ENCODE assay signal across 32 cellular contexts in genomic region chr20:36499211-36499610, GRCh38. TPM values are rescaled to one million over a fixed set of nuclear protein-coding genes. Genes with fewer than 3 reads are reported as not detected.
A peak's percentile ranks its signal among the peaks of the same experiment; 100 is the strongest.
DNase-seq lines count a peak whose midpoint lies in the region; ATAC-seq, FAIRE-seq and TF ChIP-seq lines count a peak whose summit lies in the region.
"Had no signal": no experiment of that assay in that cellular context is flagged by ENCODE, and none has a peak within 500 bp of the region (broad histone marks: within the 10 kb centered on the region; RNA-seq: fewer than 3 reads in every experiment).

No MANE protein-coding gene starts in this region.

- WGBS in SK-N-SH (ENCODE audit: low lambda C conversion rate), result 97% methylated on average over 26 of the region's 26 CpGs
- 94 to 95% methylated on average over 26 of the region's 26 CpGs for WGBS in sigmoid colon, 2 donors
- WGBS in body of pancreas, 2 donors, result 90 to 92% methylated on average over 23 to 25 of the region's 26 CpGs

- peak overlapping the region; percentile 82 for H3K27ac Mint-ChIP-seq in chondrocyte (ENCODE audit: unreplicated experiment)
- H3K27ac Mint-ChIP-seq: activated CD8-positive, alpha-beta T cell treated with anti-CD3 and anti-CD28 coated beads for 36 hours; activated T-helper 2 cell treated with anti-CD3 and anti-CD28 coated beads, Interferon-gamma antibody, Interleukin-2, Interleukin-4, amounts not matched to agents 10 μg/mL and 5 μg/mL and 100 μg/mL, durations not matched to agents 14 hours and 24 hours and 36 hours; endodermal cell; T-helper 2 cell treated with Interferon-gamma antibody and Interleukin-4, amounts not matched to agents 5 μg/mL and 100 μg/mL, for 36 hours had no signal

- TF ChIP-seq POLR2A in sigmoid colon (IDR thresholded peaks at IDR 0.05) (no peak), body of pancreas (IDR thresholded peaks at IDR 0.05) (no peak)

- H3K27me3 Mint-ChIP-seq in chondrocyte (ENCODE audit: low read depth), result no peaks in the 10 kb centered on the region
- H3K27me3 Mint-ChIP-seq: activated CD8-positive, alpha-beta T cell treated with anti-CD3 and anti-CD28 coated beads for 36 hours; central memory CD8-positive, alpha-beta T cell; natural killer cell treated with Interleukin-12 subunit alpha and Interleukin-12 subunit beta and Interleukin-15 and Interleukin-18, amount 100 ng/mL, for 72 hours had no signal

- H3K4me1 ChIP-seq in SK-N-SH (ENCODE audit: control insufficient read depth in 1 of 2, insufficient read depth in 2 of 2, low read depth in 1 of 2, low read length in 1 of 2), result peaks cover 3 to 27% of the 10 kb centered on the region in 2 experiments; a peak in 3 of 4 replicates
- H3K4me1 ChIP-seq in sigmoid colon, result peaks cover 0 to 28% (median 10%) of the 10 kb centered on the region in 4 donors
- H3K4me1 ChIP-seq in body of pancreas, result peaks cover 14% of the 10 kb centered on the region

- CTCF ChIA-PET in SK-N-SH (lab: Yijun Ruan, JAX), result no interaction called here

- no peak overlapping the region for H3K4me3 Mint-ChIP-seq in chondrocyte (ENCODE audit: unreplicated experiment)
- H3K4me3 Mint-ChIP-seq: activated CD8-positive, alpha-beta T cell treated with anti-CD3 and anti-CD28 coated beads for 36 hours; central memory CD8-positive, alpha-beta T cell; endodermal cell; H9; natural killer cell treated with Interleukin-12 subunit alpha and Interleukin-12 subunit beta and Interleukin-15 and Interleukin-18, amount 100 ng/mL, for 72 hours; T-helper 2 cell treated with Interferon-gamma antibody and Interleukin-4, amounts not matched to agents 5 μg/mL and 100 μg/mL, for 36 hours had no signal

- no peak overlapping the region for H3K4me3 ChIP-seq in SK-N-SH (ENCODE audit: low read depth in 2 of 2, low read length in 1 of 2)
- no peak overlapping the region for H3K4me3 ChIP-seq in sigmoid colon
- no peak overlapping the region for H3K4me3 ChIP-seq in body of pancreas
- H3K4me3 ChIP-seq: lower lobe of right lung, pancreas, spleen, upper lobe of left lung had no signal

- peak overlapping the region; percentile 67; the same call in 1 of the 2 replicates for H3K4me2 ChIP-seq in SK-N-SH

- H3F3A ChIP-seq in SK-N-SH (replicated peaks; ENCODE audit: insufficient read depth), result peaks cover 21% of the 10 kb centered on the region

- no peaks in the 10 kb centered on the region for H3K9me3 Mint-ChIP-seq in chondrocyte (ENCODE audit: low read depth)
- H3K9me3 Mint-ChIP-seq: activated CD8-positive, alpha-beta T cell treated with anti-CD3 and anti-CD28 coated beads for 36 hours; activated naive CD4-positive, alpha-beta T cell treated with anti-CD3 and anti-CD28 coated beads, Interleukin-2, amount 50 U/mL, for 72 hours; activated T-helper 2 cell treated with anti-CD3 and anti-CD28 coated beads, Interferon-gamma antibody, Interleukin-2, Interleukin-4, amounts not matched to agents 10 μg/mL and 5 μg/mL and 100 μg/mL, durations not matched to agents 14 hours and 24 hours and 36 hours; central memory CD8-positive, alpha-beta T cell; endodermal cell; H9; natural killer cell treated with Interleukin-12 subunit alpha and Interleukin-12 subunit beta and Interleukin-15 and Interleukin-18, amount 100 ng/mL, for 72 hours; T-helper 2 cell treated with Interferon-gamma antibody and Interleukin-4, amounts not matched to agents 5 μg/mL and 100 μg/mL, for 36 hours had no signal

- peak; percentile 66 for FAIRE-seq in HTR-8/SVneo (lab: Jason Lieb, UNC)
- FAIRE-seq: pancreas had no signal

- POLR2A ChIA-PET in SK-N-SH (lab: Yijun Ruan, JAX), result no interaction called here

- no peak for TF ChIP-seq RAD21 in SK-N-SH (IDR thresholded peaks at IDR 0.05; ENCODE audit: low read length)

- H3K27me3 ChIP-seq in SK-N-SH (ENCODE audit: insufficient read depth), result no peaks in the 10 kb centered on the region
- H3K27me3 ChIP-seq in sigmoid colon, result no peaks in the 10 kb centered on the region
- no peaks in the 10 kb centered on the region for H3K27me3 ChIP-seq in body of pancreas
- H3K27me3 ChIP-seq: pancreas, spleen, upper lobe of left lung had no signal

- H3K9ac ChIP-seq in SK-N-SH, result no peak overlapping the region

- H3K27ac ChIP-seq in SK-N-SH (ENCODE audit: low read depth in 2 of 2, low read length in 1 of 2) (peak overlapping the region in 1 of 2 experiments; percentile 74; a peak in 2 of 4 replicates), sigmoid colon (no peak overlapping the region), body of pancreas (no peak overlapping the region)
- H3K27ac ChIP-seq: 22Rv1, lower lobe of right lung, spleen had no signal

- H3K9me3 ChIP-seq in SK-N-SH, result no peaks in the 10 kb centered on the region
- no peaks in the 10 kb centered on the region for H3K9me3 ChIP-seq in sigmoid colon
- H3K9me3 ChIP-seq in body of pancreas, result no peaks in the 10 kb centered on the region
- H3K9me3 ChIP-seq: lower lobe of right lung, pancreas, spleen, upper lobe of left lung had no signal

- H4K20me1 ChIP-seq in SK-N-SH (ENCODE audit: insufficient read depth), result peaks cover 42% of the 10 kb centered on the region

- no peak overlapping the region for H2AFZ ChIP-seq in SK-N-SH (ENCODE audit: low read depth)

- H3K36me3 Mint-ChIP-seq in chondrocyte (ENCODE audit: low read depth), result peaks cover 38% of the 10 kb centered on the region

- no peak for ATAC-seq in SK-N-SH treated with all-trans-retinoic acid at 6 μM for 48 hours
- ATAC-seq in body of pancreas, result no peak
- no peak for ATAC-seq in HG02870 (IDR thresholded peaks at IDR 0.05; ENCODE audit: unreplicated experiment)
- ATAC-seq: activated CD8-positive, alpha-beta T cell treated with anti-CD3 and anti-CD28 coated beads for 36 hours; activated naive CD4-positive, alpha-beta T cell treated with anti-CD3 and anti-CD28 coated beads, Interleukin-2, amount 50 U/mL, for 72 hours; esophagus mucosa; pancreas; PC-3 had no signal

- H3K9me2 ChIP-seq in SK-N-SH, result no peaks in the 10 kb centered on the region

- DNase-seq in SK-N-SH (no peak), HTR-8/SVneo (ENCODE audit: insufficient read length, low spot score) (no peak), chondrocyte (ENCODE audit: low spot score) (no peak), sigmoid colon (peak; percentile 56), body of pancreas (no peak), NCI-H1105 (lab: John Stamatoyannopoulos, UW) (no peak)
- DNase-seq: activated CD4-positive, alpha-beta T cell treated with anti-CD3 and anti-CD28 coated beads for 1 hour; activated CD8-positive, alpha-beta memory T cell treated with anti-CD3 and anti-CD28 coated beads, Interleukin-2, amount 50 U/mL, for 48 hours; activated CD8-positive, alpha-beta T cell treated with anti-CD3 and anti-CD28 coated beads for 36 hours; C1 segment of cervical spinal cord; endodermal cell; H9; head of caudate nucleus; Kasumi-1; lower lobe of right lung; NCI-H1436; NCI-H2107; NCI-H345; NCI-H69; pancreas; PC-3; spleen had no signal

- H3K4me1 Mint-ChIP-seq in chondrocyte (ENCODE audit: low read depth), result peaks cover 40% of the 10 kb centered on the region
- H3K4me1 Mint-ChIP-seq: endodermal cell, H9 had no signal

- TF ChIP-seq CTCF in SK-N-SH (IDR thresholded peaks at IDR 0.05) (no peak), chondrocyte (IDR thresholded peaks at IDR 0.05) (no peak), sigmoid colon (IDR thresholded peaks at IDR 0.05) (no peak), body of pancreas (IDR thresholded peaks at IDR 0.05) (no peak)

- TF ChIP-seq EP300 in SK-N-SH (IDR thresholded peaks at IDR 0.05; ENCODE audit: borderline replicate concordance in 1 of 2, low read depth in 1 of 2, low read length in 1 of 2) (no peak), sigmoid colon (IDR thresholded peaks at IDR 0.05) (no peak)

- intact Hi-C loops in sigmoid colon (cut with DNase I), result no loop called here
- intact Hi-C loops in body of pancreas (cut with DNase I), result no loop called here

- H3K79me2 ChIP-seq in SK-N-SH (ENCODE audit: insufficient read depth), result peaks cover 83% of the 10 kb centered on the region

- peaks cover 43 to 49% of the 10 kb centered on the region in 2 experiments for H3K36me3 ChIP-seq in SK-N-SH (replicated peaks in 1 of 2; ENCODE audit: control insufficient read depth in 1 of 2, insufficient read depth in 2 of 2, low read length in 1 of 2)
- peaks cover 39 to 83% (median 53%) of the 10 kb centered on the region in 4 donors for H3K36me3 ChIP-seq in sigmoid colon
- peaks cover 0 to 11% of the 10 kb centered on the region in 2 donors for H3K36me3 ChIP-seq in body of pancreas (replicated peaks in 1 of 2; ENCODE audit: insufficient read depth in 1 of 2, low read depth in 2 of 2)

TF ChIP-seq in SK-N-SH, 30 proteins besides CTCF, POLR2A, EP300 and RAD21 (continues in another document):
- no peak for TF ChIP-seq FOXJ3 (CRISPR knock-in tag; IDR thresholded peaks at IDR 0.05)
- no peak for TF ChIP-seq FOSL2 (IDR thresholded peaks at IDR 0.05; ENCODE audit: borderline replicate concordance, low read depth)
- TF ChIP-seq FOXM1 (IDR thresholded peaks at IDR 0.05; ENCODE audit: low read depth), result no peak
- TF ChIP-seq RFX5 (IDR thresholded peaks at IDR 0.05; ENCODE audit: low read length), result no peak

TF ChIP-seq in SK-N-SH treated with all-trans-retinoic acid at 6 μM for 48 hours, 23 proteins besides CTCF, POLR2A, EP300 and RAD21 (continues in another document):
- TF ChIP-seq ZC3H10 (CRISPR knock-in tag; IDR thresholded peaks at IDR 0.05), result no peak
- no peak for TF ChIP-seq ZNF70 (CRISPR knock-in tag; IDR thresholded peaks at IDR 0.05)
- no peak for TF ChIP-seq ESRRG (CRISPR knock-in tag; IDR thresholded peaks at IDR 0.05)
- no peak for TF ChIP-seq ISL1 (CRISPR knock-in tag; IDR thresholded peaks at IDR 0.05)
- no peak for TF ChIP-seq CSRNP3 (CRISPR knock-in tag; IDR thresholded peaks at IDR 0.05)
- TF ChIP-seq ZFP30 (CRISPR knock-in tag; IDR thresholded peaks at IDR 0.05), result no peak
- no peak for TF ChIP-seq TCF4 (CRISPR knock-in tag; IDR thresholded peaks at IDR 0.05; ENCODE audit: borderline replicate concordance)

RNA-seq across cellular contexts. Expression of gene MYL9, which starts 42.1 kb away (rescaled TPM):
- polyA plus RNA-seq in SK-N-SH (2012; rRNA removed) (not detected in 2 replicates), sigmoid colon (100 to 1,000 TPM in 2 of 3 donors, 10 to 100 TPM in 1; 26.4 to 168 (median 105) TPM)
- polyA plus RNA-seq in SK-N-SH (2012; cell fraction: cytosol; rRNA removed), result not detected in 2 replicates
- not detected in 2 replicates for polyA plus RNA-seq in SK-N-SH (2012; cell fraction: nucleus; rRNA removed)
- total RNA-seq in chondrocyte (237 to 1,930 TPM (median 1,885 TPM) in 3 replicates), sigmoid colon (1,000 to 10,000 TPM; 1,167 to 2,082 (median 1,738) TPM), body of pancreas (10 to 100 TPM; 16.9 to 26.7 TPM)
- total RNA-seq: activated CD8-positive, alpha-beta T cell treated with anti-CD3 and anti-CD28 coated beads for 36 hours had no signal
